In the genomic region with DNA sequence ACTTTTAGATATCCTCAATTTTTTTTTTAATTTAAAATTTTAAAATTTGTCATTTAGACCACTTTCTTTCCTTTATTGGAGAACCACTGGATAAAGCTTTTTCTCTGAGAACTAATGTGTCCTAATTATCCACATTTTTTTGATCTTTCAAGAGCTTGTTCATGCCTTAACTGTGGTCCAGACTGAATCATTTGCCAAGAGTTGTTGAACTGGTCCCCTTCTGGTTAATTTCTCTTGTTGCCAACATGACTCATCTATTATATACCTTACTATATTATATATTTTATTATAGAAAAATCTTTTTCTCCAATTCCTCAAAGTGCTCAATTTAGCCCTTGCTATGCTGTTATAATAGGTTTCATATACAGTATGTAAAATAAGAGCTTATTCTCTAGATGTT, we compare ENCODE assay signal across 18 cellular contexts.
"Had no signal": no experiment of that assay in that cellular context is flagged by ENCODE, and none has a peak within 500 bp of the region (broad histone marks: within the 10 kb centered on the region; RNA-seq: fewer than 3 reads in every experiment).

No MANE protein-coding gene starts in this region.

- H3K27ac ChIP-seq: left ventricle myocardium inferior, testis, upper lobe of right lung had no signal

- H3K4me3 Mint-ChIP-seq: activated CD8-positive, alpha-beta memory T cell treated with anti-CD3 and anti-CD28 coated beads, Interleukin-2, amount 10 ng/mL, durations not matched to agents 7 days and 5 days; activated naive CD4-positive, alpha-beta T cell treated with anti-CD3 and anti-CD28 coated beads, Interleukin-2, amount 50 U/mL, for 24 hours; activated T-cell treated with anti-CD3 and anti-CD28 coated beads, Interleukin-2, amount 50 U/mL, for 24 hours; nephron progenitor cell; stimulated activated naive CD8-positive, alpha-beta T cell treated with anti-CD3 and anti-CD28 coated beads, Interleukin-15, amount 100 ng/mL, for 72 hours had no signal

- H3K4me1 ChIP-seq: upper lobe of right lung had no signal

- H3K4me3 ChIP-seq: esophagus squamous epithelium, left ventricle myocardium inferior, testis, upper lobe of right lung had no signal

- H3K27me3 Mint-ChIP-seq: activated naive CD4-positive, alpha-beta T cell treated with anti-CD3 and anti-CD28 coated beads, Interleukin-2, amount 50 U/mL, for 24 hours; activated T-cell treated with anti-CD3 and anti-CD28 coated beads, Interleukin-2, amount 50 U/mL, for 24 hours had no signal

- ATAC-seq: activated CD8-positive, alpha-beta memory T cell treated with anti-CD3 and anti-CD28 coated beads, Interleukin-2, amount 10 ng/mL, durations not matched to agents 7 days and 5 days; stimulated activated naive CD8-positive, alpha-beta T cell treated with anti-CD3 and anti-CD28 coated beads, Interleukin-15, amount 100 ng/mL, for 72 hours had no signal

- H3K36me3 Mint-ChIP-seq: activated naive CD4-positive, alpha-beta T cell treated with anti-CD3 and anti-CD28 coated beads, Interleukin-2, amount 50 U/mL, for 24 hours had no signal

- H3K27ac Mint-ChIP-seq: activated CD8-positive, alpha-beta memory T cell treated with anti-CD3 and anti-CD28 coated beads, Interleukin-2, amount 10 ng/mL, durations not matched to agents 7 days and 5 days; activated naive CD4-positive, alpha-beta T cell treated with anti-CD3 and anti-CD28 coated beads, Interleukin-2, amount 50 U/mL, for 24 hours; activated T-cell treated with anti-CD3 and anti-CD28 coated beads, Interleukin-2, amount 50 U/mL, for 24 hours; stimulated activated naive CD8-positive, alpha-beta T cell treated with anti-CD3 and anti-CD28 coated beads, Interleukin-15, amount 100 ng/mL, for 72 hours had no signal

- DNase-seq: activated CD4-positive, alpha-beta T cell treated with anti-CD3 and anti-CD28 coated beads for 1 hour; activated CD4-positive, alpha-beta T cell treated with anti-CD3 and anti-CD28 coated beads, Interleukin-2, amount 50 U/mL, for 48 hours; activated effector memory CD4-positive, alpha-beta T cell treated with Interleukin-2 at 50 U/mL for 16 hours; activated T-cell treated with anti-CD3 and anti-CD28 coated beads, Interleukin-2, amount 50 U/mL, for 24 hours; esophagus squamous epithelium; foreskin melanocyte; head of caudate nucleus; islet precursor cell; left ventricle myocardium inferior; nephron progenitor cell; stimulated activated CD4-positive, alpha-beta T cell treated with anti-CD3 and anti-CD28 coated beads, Interleukin-4, amount 100 ng/mL, for 1 hour; stimulated activated CD8-positive, alpha-beta memory T cell treated with anti-CD3 and anti-CD28 coated beads, Interleukin-4, amount 100 ng/mL, for 48 hours; stimulated activated naive CD8-positive, alpha-beta T cell treated with anti-CD3 and anti-CD28 coated beads, Interleukin-15, amount 100 ng/mL, for 72 hours; T-helper 9 cell; testis; upper lobe of right lung had no signal

- H3K9me3 ChIP-seq: esophagus squamous epithelium, left ventricle myocardium inferior, testis, upper lobe of right lung had no signal

- H3K9me3 Mint-ChIP-seq: activated naive CD4-positive, alpha-beta T cell treated with anti-CD3 and anti-CD28 coated beads, Interleukin-2, amount 50 U/mL, for 24 hours; activated T-cell treated with anti-CD3 and anti-CD28 coated beads, Interleukin-2, amount 50 U/mL, for 24 hours; nephron progenitor cell had no signal

- H3K27me3 ChIP-seq: esophagus squamous epithelium, testis, upper lobe of right lung had no signal
